21 cellular contexts compared by ENCODE assay signal in genomic region chr22:42879371-42880021, GRCh38. TPM values are rescaled to one million over a fixed set of nuclear protein-coding genes. Genes with fewer than 3 reads are reported as not detected.
A peak's percentile ranks its signal among the peaks of the same experiment; 100 is the strongest.
DNase-seq lines count a peak whose midpoint lies in the region; ATAC-seq, FAIRE-seq and TF ChIP-seq lines count a peak whose summit lies in the region.
"Had no signal": no experiment of that assay in that cellular context is flagged by ENCODE, and none has a peak within 500 bp of the region (broad histone marks: within the 10 kb centered on the region; RNA-seq: fewer than 3 reads in every experiment).

No MANE protein-coding gene starts in this region.

- H3K36me3 ChIP-seq in HepG2 (replicated peaks in 1 of 2; ENCODE audit: control insufficient read depth in 1 of 2, insufficient read depth in 2 of 2, low read length in 2 of 2) = peaks cover 55 to 96% of the 10 kb centered on the region in 2 experiments

- H3K4me1 Mint-ChIP-seq in stimulated activated memory B cell treated with anti-CD40 and anti-IgM and Interleukin-4, amounts not matched to agents 10 μg/mL and 1 μg/mL and 100 μg/mL, for 72 hours = peaks cover 12% of the 10 kb centered on the region

- H3K4me2 ChIP-seq in HepG2 (ENCODE audit: low read depth, low read length) = no peak overlapping the region

- no peaks in the 10 kb centered on the region for H3K9me3 ChIP-seq in HepG2 (ENCODE audit: low read length)
- H3K9me3 ChIP-seq: Peyer's patch had no signal

- no peaks in the 10 kb centered on the region for H3K4me1 ChIP-seq in HepG2 (ENCODE audit: insufficient read depth, low read length)

- no peaks in the 10 kb centered on the region for H3K79me2 ChIP-seq in HepG2 (ENCODE audit: insufficient read depth, low read length)

- intact Hi-C loops in HepG2 (cut with micrococcal nuclease; ENCODE audit: unreplicated experiment) = no loop called here
- intact Hi-C loops in left cardiac atrium (cut with DNase I) = no loop called here

- H3K9me3 Mint-ChIP-seq in stimulated activated memory B cell treated with anti-CD40 and anti-IgM and Interleukin-4, amounts not matched to agents 10 μg/mL and 1 μg/mL and 100 μg/mL, for 72 hours = no peaks in the 10 kb centered on the region

- TF ChIP-seq EP300 in HepG2 (IDR thresholded peaks at IDR 0.05; ENCODE audit: low read depth in 2 of 2, low read length in 2 of 2) = no peak
- TF ChIP-seq EP300 in HepG2 (CRISPR knock-in tag; IDR thresholded peaks at IDR 0.05; ENCODE audit: borderline replicate concordance) = no peak

- 88% methylated on average over 11 of the region's 14 CpGs for WGBS in HepG2 (ENCODE audit: low lambda C conversion rate)

- TF ChIP-seq POLR2A in HepG2 (IDR thresholded peaks at IDR 0.05; ENCODE audit: insufficient read depth in 1 of 2, low read depth in 2 of 2, low read length in 2 of 2) = no peak

- DNase-seq in NCI-H2029 (lab: John Stamatoyannopoulos, UW) (peak; percentile 56), NCI-H2029 treated with DMSO at 0.1 percent for 48 hours (lab: John Stamatoyannopoulos, UW) (no peak), NCI-H69 (lab: John Stamatoyannopoulos, UW) (peak; percentile 73), HepG2 (ENCODE audit: low spot score) (no peak), left cardiac atrium (no peak), AG08396 (ENCODE audit: low spot score) (no peak)
- DNase-seq: Calu3, DND-41, GDM1, GM23248, KBM-7, NCI-H1048, NCI-H345, NCI-H82, Peyer's patch had no signal

- TF ChIP-seq RAD21 in HepG2 (CRISPR knock-in tag; IDR thresholded peaks at IDR 0.05) = no peak

- H2AFZ ChIP-seq in HepG2 (ENCODE audit: low read length) = no peak overlapping the region
- H2AFZ ChIP-seq: GM23248 had no signal

- no peaks in the 10 kb centered on the region for H3K27me3 ChIP-seq in HepG2 (ENCODE audit: control insufficient read depth in 1 of 2, insufficient read depth in 2 of 2, low read length in 2 of 2)
- H3K27me3 ChIP-seq: Peyer's patch had no signal

- H3K9ac ChIP-seq in HepG2 (ENCODE audit: insufficient read depth, low read depth, low read length) = no peak overlapping the region
- H3K9ac ChIP-seq: GM23248 had no signal

- no peak overlapping the region for H3K27ac ChIP-seq in HepG2 (ENCODE audit: extremely low read length, insufficient read depth, low read length)
- H3K27ac ChIP-seq: C4-2B, GM23248, HL-60, Peyer's patch had no signal

- CTCF ChIA-PET in HepG2 (lab: Yijun Ruan, JAX; ENCODE audit: low intra/inter-chr PET ratio, low total read pairs) = no interaction called here

- no peaks in the 10 kb centered on the region for H3K27me3 Mint-ChIP-seq in stimulated activated memory B cell treated with anti-CD40 and anti-IgM and Interleukin-4, amounts not matched to agents 10 μg/mL and 1 μg/mL and 100 μg/mL, for 72 hours

- ATAC-seq in HepG2 (no peak), GM21390 (IDR thresholded peaks at IDR 0.05; ENCODE audit: unreplicated experiment) (no peak), left cardiac atrium (no peak)
- ATAC-seq in stimulated activated memory B cell treated with anti-CD40 and anti-IgM and Interleukin-4, amounts not matched to agents 10 μg/mL and 1 μg/mL and 100 μg/mL, for 72 hours = no peak
- ATAC-seq: HCT116 had no signal

- FAIRE-seq in HepG2 (lab: Jason Lieb, UNC) = no peak
- FAIRE-seq: A204.1 had no signal

- POLR2A ChIA-PET in HepG2 (lab: Yijun Ruan, JAX) = no interaction called here

- H4K20me1 ChIP-seq in HepG2 (ENCODE audit: insufficient read depth, low read length) = no peaks in the 10 kb centered on the region

- TSS peak; percentile 32 for BruUV-seq in HepG2 (replicated peaks; lab: Mats Ljungman, UMichigan)

- in situ Hi-C loops in HepG2 (cut with HindIII; ENCODE audit: extremely low pct_ligation_motif_present, low pct_unique_long_range_greater_than_20kb) = no loop called here

- H3K4me3 Mint-ChIP-seq in stimulated activated memory B cell treated with anti-CD40 and anti-IgM and Interleukin-4, amounts not matched to agents 10 μg/mL and 1 μg/mL and 100 μg/mL, for 72 hours = no peak overlapping the region

- H3K4me3 ChIP-seq in HepG2 (replicated peaks in 1 of 3; ENCODE audit: insufficient read depth in 1 of 3, low read depth in 2 of 3, low read length in 3 of 3) = no peak overlapping the region
- H3K4me3 ChIP-seq: GM23248, Peyer's patch had no signal

- H3K27ac Mint-ChIP-seq in stimulated activated memory B cell treated with anti-CD40 and anti-IgM and Interleukin-4, amounts not matched to agents 10 μg/mL and 1 μg/mL and 100 μg/mL, for 72 hours = peak overlapping the region; percentile 35

- no peak for TF ChIP-seq CTCF in HepG2 (CRISPR knock-in tag; IDR thresholded peaks at IDR 0.05)

- peaks cover 58% of the 10 kb centered on the region for H3K36me3 Mint-ChIP-seq in stimulated activated memory B cell treated with anti-CD40 and anti-IgM and Interleukin-4, amounts not matched to agents 10 μg/mL and 1 μg/mL and 100 μg/mL, for 72 hours

TF ChIP-seq in HepG2, 621 proteins besides CTCF, POLR2A, EP300 and RAD21 (continues in another document):
- TF ChIP-seq PAF1 (CRISPR knock-in tag; IDR thresholded peaks at IDR 0.05) = no peak
- TF ChIP-seq ZSCAN29 (CRISPR knock-in tag; conservative IDR thresholded peaks at IDR 0.05) = no peak
- TF ChIP-seq, protein P1, sequence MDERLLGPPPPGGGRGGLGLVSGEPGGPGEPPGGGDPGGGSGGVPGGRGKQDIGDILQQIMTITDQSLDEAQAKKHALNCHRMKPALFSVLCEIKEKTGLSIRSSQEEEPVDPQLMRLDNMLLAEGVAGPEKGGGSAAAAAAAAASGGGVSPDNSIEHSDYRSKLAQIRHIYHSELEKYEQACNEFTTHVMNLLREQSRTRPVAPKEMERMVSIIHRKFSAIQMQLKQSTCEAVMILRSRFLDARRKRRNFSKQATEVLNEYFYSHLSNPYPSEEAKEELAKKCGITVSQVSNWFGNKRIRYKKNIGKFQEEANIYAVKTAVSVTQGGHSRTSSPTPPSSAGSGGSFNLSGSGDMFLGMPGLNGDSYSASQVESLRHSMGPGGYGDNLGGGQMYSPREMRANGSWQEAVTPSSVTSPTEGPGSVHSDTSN (CRISPR knock-in tag; IDR thresholded peaks at IDR 0.05) = no peak
- TF ChIP-seq TIGD3 (CRISPR knock-in tag; IDR thresholded peaks at IDR 0.05; ENCODE audit: borderline replicate concordance) = no peak
- no peak for TF ChIP-seq MAFG (CRISPR knock-in tag; IDR thresholded peaks at IDR 0.05)

RNA-seq across cellular contexts. Expression of gene ARFGAP3, which starts 22.4 kb away (rescaled TPM):
- total RNA-seq in HepG2 (2016; rRNA removed; fragmentation: Illumina TruSeq; extraction: Trizol) (41.7 and 66.7 TPM in 2 replicates), left cardiac atrium (10 to 100 TPM; 21.2 to 39.8 TPM)
- 9.5 and 13.8 TPM in 2 replicates for total RNA-seq in HepG2 (2016; cell fraction: cytosol; rRNA removed; fragmentation: Illumina TruSeq; extraction: Trizol; ENCODE audit: low read depth)
- 41.6 and 68.2 TPM in 2 replicates for total RNA-seq in HepG2 (2016; cell fraction: insoluble cytoplasmic fraction; rRNA removed; fragmentation: Illumina TruSeq; extraction: Trizol)
- total RNA-seq in HepG2 (2016; cell fraction: membrane; rRNA removed; fragmentation: Illumina TruSeq; extraction: Trizol) = 19.0 and 21.9 TPM in 2 replicates
- total RNA-seq in HepG2 (2016; cell fraction: nucleus; rRNA removed; fragmentation: Illumina TruSeq; extraction: Trizol) = 26.8 and 27.4 TPM in 2 replicates
- 51.0 and 61.6 TPM in 2 replicates for polyA plus RNA-seq in HepG2 (2011; rRNA removed)
- 42.3 and 50.3 TPM in 2 replicates for polyA plus RNA-seq in HepG2 (2011; cell fraction: cytosol; rRNA removed)
- polyA plus RNA-seq in HepG2 (2011; cell fraction: nucleus; rRNA removed) = 41.8 and 43.9 TPM in 2 replicates
- polyA plus RNA-seq in HepG2 (2012) = 40.6 and 42.9 TPM in 2 replicates
- 3.0 and 3.1 TPM in 2 replicates for polyA plus RNA-seq in HepG2 (2016; cell fraction: cytosol; fragmentation: Illumina TruSeq; extraction: Trizol; ENCODE audit: low read depth)
- polyA plus RNA-seq in HepG2 (2016; cell fraction: insoluble cytoplasmic fraction; fragmentation: Illumina TruSeq; extraction: Trizol; ENCODE audit: low read depth) = 50.7 and 53.6 TPM in 2 replicates
- polyA plus RNA-seq in HepG2 (2016; cell fraction: membrane; fragmentation: Illumina TruSeq; extraction: Trizol; ENCODE audit: low read depth) = 7.0 and 7.1 TPM in 2 replicates
- 40.6 and 48.9 TPM in 2 replicates for polyA plus RNA-seq in HepG2 (2016; cell fraction: nucleus; fragmentation: Illumina TruSeq; extraction: Trizol; ENCODE audit: insufficient read depth, low read depth)
- 16.2 and 65.9 TPM in 2 replicates for polyA minus RNA-seq in HepG2 (2011; rRNA and poly(A)+ RNA removed; ENCODE audit: low replicate concordance)
- 38.9 and 45.0 TPM in 2 replicates for polyA minus RNA-seq in HepG2 (2011; cell fraction: cytosol; rRNA and poly(A)+ RNA removed)
- 43.4 and 53.0 TPM in 2 replicates for polyA minus RNA-seq in HepG2 (2011; cell fraction: nucleus; rRNA and poly(A)+ RNA removed)

Comparison
In these comparisons a context has a peak if more than half of its experiments do, and no peak if none do; other contexts are left out.
1. DNase-seq: peak in NCI-H2029 (single experiment) and NCI-H69 (single experiment); none in NCI-H2029 treated with DMSO at 0.1 percent for 48 hours (single experiment), HepG2 (single experiment), left cardiac atrium (single experiment) and AG08396 (single experiment).